ENCODE assay signal across 10 cellular contexts in the genomic region with DNA sequence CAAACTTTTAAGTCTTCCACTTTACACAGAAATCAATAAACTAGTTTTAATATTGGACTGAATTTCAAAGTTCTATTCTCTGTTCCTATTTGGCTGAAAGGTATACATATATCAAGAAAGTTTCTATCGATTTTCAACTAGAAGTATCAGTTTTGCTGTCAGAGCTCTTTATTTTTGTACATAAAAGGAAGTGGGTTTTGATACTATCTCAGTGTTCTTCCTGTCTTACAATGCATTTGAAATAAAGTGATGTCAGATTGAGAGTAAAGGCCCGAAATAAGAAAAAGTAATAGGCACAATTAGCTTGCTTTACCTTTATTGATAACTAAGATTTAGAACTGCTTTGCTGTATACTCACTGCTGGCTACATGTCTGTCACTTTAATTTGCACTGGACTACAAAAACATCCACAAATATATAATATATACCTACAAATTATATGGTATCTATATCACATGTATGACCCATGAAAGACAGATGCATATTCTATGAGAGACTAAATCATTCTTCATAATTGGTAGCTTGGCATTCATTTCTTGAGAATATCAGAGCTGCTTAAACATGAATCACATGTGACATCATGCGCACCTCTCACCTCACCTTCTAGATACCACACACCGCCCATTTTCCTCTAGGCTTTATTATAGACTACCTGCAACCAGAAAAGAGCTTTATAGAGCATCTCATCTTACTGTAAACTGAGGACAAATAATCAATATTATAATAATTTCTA.
DNase-seq lines count a peak whose midpoint lies in the region; ATAC-seq and TF ChIP-seq lines count a peak whose summit lies in the region.
"Had no signal": no experiment of that assay in that cellular context is flagged by ENCODE, and none has a peak within 500 bp of the region (broad histone marks: within the 10 kb centered on the region; RNA-seq: fewer than 3 reads in every experiment).

No MANE protein-coding gene starts in this region.

- H3K36me3 Mint-ChIP-seq in CD8-positive, alpha-beta T cell: peaks cover 46% of the 10 kb centered on the region
- H3K36me3 Mint-ChIP-seq in activated naive CD8-positive, alpha-beta T cell treated with anti-CD3 and anti-CD28 coated beads, Interleukin-2, amount 50 U/mL, for 24 hours (ENCODE audit: low read depth): peaks cover 73% of the 10 kb centered on the region

- H3K27me3 ChIP-seq in CD8-positive, alpha-beta T cell (ENCODE audit: insufficient read depth, low read length): no peaks in the 10 kb centered on the region
- no peaks in the 10 kb centered on the region for H3K27me3 ChIP-seq in H7 (ENCODE audit: control insufficient read depth, insufficient read depth, low read length)

- no peak for DNase-seq in CD8-positive, alpha-beta T cell
- DNase-seq in Jurkat, Clone E6-1 (ENCODE audit: low read depth, low spot score): peak; percentile 46
- DNase-seq in activated naive CD8-positive, alpha-beta T cell treated with anti-CD3 and anti-CD28 coated beads, Interleukin-2, amount 50 U/mL, for 24 hours: no peak
- no peak for DNase-seq in H7
- no peak for DNase-seq in GOT3 (lab: John Stamatoyannopoulos, UW)
- DNase-seq: DMS79 treated with DMSO at 0.1 percent for 48 hours had no signal

- H3K27me3 Mint-ChIP-seq in CD8-positive, alpha-beta T cell (ENCODE audit: low read depth): no peaks in the 10 kb centered on the region
- H3K27me3 Mint-ChIP-seq in activated naive CD8-positive, alpha-beta T cell treated with anti-CD3 and anti-CD28 coated beads, Interleukin-2, amount 50 U/mL, for 24 hours: no peaks in the 10 kb centered on the region

- H3K4me3 Mint-ChIP-seq in CD8-positive, alpha-beta T cell: peak overlapping the region; percentile 86
- peak overlapping the region; percentile 79 for H3K4me3 Mint-ChIP-seq in activated naive CD8-positive, alpha-beta T cell treated with anti-CD3 and anti-CD28 coated beads, Interleukin-2, amount 50 U/mL, for 24 hours
- H3K4me3 Mint-ChIP-seq: mesothelial cell of epicardium had no signal

- ATAC-seq in CD8-positive, alpha-beta T cell: peak; percentile 70
- ATAC-seq in GM18907 (IDR thresholded peaks at IDR 0.05; ENCODE audit: unreplicated experiment): peak; percentile 75
- ATAC-seq in activated naive CD8-positive, alpha-beta T cell treated with anti-CD3 and anti-CD28 coated beads, Interleukin-2, amount 50 U/mL, for 24 hours: peak; percentile 21
- ATAC-seq in HG03045 (IDR thresholded peaks at IDR 0.05; ENCODE audit: unreplicated experiment): no peak
- no peak for ATAC-seq in HG03139 (IDR thresholded peaks at IDR 0.05; ENCODE audit: unreplicated experiment)

- peaks cover 84% of the 10 kb centered on the region for H3K4me1 Mint-ChIP-seq in CD8-positive, alpha-beta T cell (ENCODE audit: low read depth)
- peaks cover 86% of the 10 kb centered on the region for H3K4me1 Mint-ChIP-seq in activated naive CD8-positive, alpha-beta T cell treated with anti-CD3 and anti-CD28 coated beads, Interleukin-2, amount 50 U/mL, for 24 hours
- H3K4me1 Mint-ChIP-seq: mesothelial cell of epicardium had no signal

- peaks cover 54% of the 10 kb centered on the region for H3K4me1 ChIP-seq in CD8-positive, alpha-beta T cell (ENCODE audit: insufficient read depth, low read length)

- H3K4me3 ChIP-seq in CD8-positive, alpha-beta T cell (ENCODE audit: low read depth, low read length): peak overlapping the region; percentile 45
- no peak overlapping the region; the same call in 1 of the 2 replicates for H3K4me3 ChIP-seq in Jurkat, Clone E6-1 (ENCODE audit: low read length)
- no peak overlapping the region for H3K4me3 ChIP-seq in H7 (ENCODE audit: insufficient read depth, low read depth, low read length)

- intact Hi-C loops in CD8-positive, alpha-beta T cell (cut with DNase I, micrococcal nuclease): loop anchor here in 1 of 2 experiments (1.0 to 10.0 kb wide), 2 partner anchors 31 to 60 kb away; no protein-coding TSS in a partner anchor

- H3K27ac ChIP-seq in CD8-positive, alpha-beta T cell (ENCODE audit: low read depth, low read length): peak overlapping the region; percentile 36

- CTCF ChIA-PET in CD8-positive, alpha-beta T cell (lab: Charles Lee): interaction anchor here (1.2 to 2.1 kb wide), 3 partner anchors 16 to 60 kb away, joined by 3 to 7 read pairs (median 4); no protein-coding TSS in a partner anchor

- H3K36me3 ChIP-seq in CD8-positive, alpha-beta T cell (ENCODE audit: insufficient read depth, low read length): no peaks in the 10 kb centered on the region
- no peaks in the 10 kb centered on the region; the same call in 1 of the 2 replicates for H3K36me3 ChIP-seq in H7 (replicated peaks; ENCODE audit: control insufficient read depth, insufficient read depth, low read length)

- no peaks in the 10 kb centered on the region for H3K9me3 Mint-ChIP-seq in CD8-positive, alpha-beta T cell
- no peaks in the 10 kb centered on the region for H3K9me3 Mint-ChIP-seq in activated naive CD8-positive, alpha-beta T cell treated with anti-CD3 and anti-CD28 coated beads, Interleukin-2, amount 50 U/mL, for 24 hours
- H3K9me3 Mint-ChIP-seq: mesothelial cell of epicardium had no signal

- no peaks in the 10 kb centered on the region for H3K9me3 ChIP-seq in CD8-positive, alpha-beta T cell (ENCODE audit: low read length)

- POLR2A ChIA-PET in CD8-positive, alpha-beta T cell (lab: Charles Lee): interaction anchor here (0.6 to 1.9 kb wide), 3 partner anchors 23 to 84 kb away, joined by 3 to 5 read pairs (median 5); partner anchors contain the start of gene ASXL2

- TF ChIP-seq CTCF in CD8-positive, alpha-beta T cell (IDR thresholded peaks at IDR 0.05): no peak

- H3K27ac Mint-ChIP-seq in CD8-positive, alpha-beta T cell: peak overlapping the region; percentile 96
- peak overlapping the region; percentile 91 for H3K27ac Mint-ChIP-seq in activated naive CD8-positive, alpha-beta T cell treated with anti-CD3 and anti-CD28 coated beads, Interleukin-2, amount 50 U/mL, for 24 hours
- H3K27ac Mint-ChIP-seq: mesothelial cell of epicardium had no signal

Comparison
In these comparisons a context has a peak if more than half of its experiments do, and no peak if none do; other contexts are left out.
1. ATAC-seq: peak in CD8-positive, alpha-beta T cell (single experiment), GM18907 (single experiment) and activated naive CD8-positive, alpha-beta T cell treated with anti-CD3 and anti-CD28 coated beads, Interleukin-2, amount 50 U/mL, for 24 hours (single experiment); none in HG03045 (single experiment) and HG03139 (single experiment).